In genomic region chr20:49631074-49631716, GRCh38 we compare ENCODE assay signal across 8 cellular contexts.
DNase-seq lines count a peak whose midpoint lies in the region; ATAC-seq, FAIRE-seq and TF ChIP-seq lines count a peak whose summit lies in the region.

No MANE protein-coding gene starts in this region.

- H4K5ac ChIP-seq in mesendoderm (ENCODE audit: low read length), result no peak overlapping the region

- no peaks in the 10 kb centered on the region for H3K79me1 ChIP-seq in mesendoderm (ENCODE audit: low read length)

- no peak overlapping the region for H4K8ac ChIP-seq in mesendoderm (ENCODE audit: low read depth, low read length)

- intact Hi-C loops in HCT116 (cut with micrococcal nuclease), result no loop called here

- H2BK5ac ChIP-seq in mesendoderm (ENCODE audit: low read length), result no peak overlapping the region

- no peak overlapping the region for H3K4me3 ChIP-seq in HCT116 (replicated peaks in 1 of 2; ENCODE audit: low read depth in 1 of 2, low read length in 2 of 2)
- H3K4me3 ChIP-seq in muscle layer of duodenum (ENCODE audit: low read depth in 1 of 2, low read length in 2 of 2), result no peak overlapping the region
- H3K4me3 ChIP-seq in mesendoderm (ENCODE audit: low read length), result no peak overlapping the region

- no peak overlapping the region for H2AK5ac ChIP-seq in mesendoderm (ENCODE audit: low read length)

- no peak overlapping the region for H3K18ac ChIP-seq in mesendoderm (ENCODE audit: low read length)

- no CpG with 5 or more reads among the region's 8 CpGs for WGBS in mesendoderm (ENCODE audit: extremely low coverage, insufficient coverage, low lambda C conversion rate)

- H3K4me2 ChIP-seq in HCT116 (ENCODE audit: low read length) (no peak overlapping the region), mesendoderm (ENCODE audit: low read length) (no peak overlapping the region)

- no peak for TF ChIP-seq POLR2A in GM12891 (IDR thresholded peaks at IDR 0.05; ENCODE audit: low read depth, low read length)
- no peak for TF ChIP-seq POLR2A in HCT116 (IDR thresholded peaks at IDR 0.05; ENCODE audit: borderline replicate concordance, extremely low read depth, insufficient read depth, insufficient read length)

- no peak overlapping the region for H3K4ac ChIP-seq in mesendoderm (ENCODE audit: low read depth, low read length)

- H3K56ac ChIP-seq in mesendoderm (ENCODE audit: low read length), result no peak overlapping the region

- H3K4me3 Mint-ChIP-seq in activated naive CD8-positive, alpha-beta T cell treated with anti-CD3 and anti-CD28 coated beads for 36 hours, result no peak overlapping the region

- peak; percentile 20 for ATAC-seq in HCT116

- H4K20me1 ChIP-seq in HCT116 (ENCODE audit: insufficient read depth), result no peaks in the 10 kb centered on the region

- FAIRE-seq in GM12891 (lab: Jason Lieb, UNC), result peak; percentile 20

- no peak overlapping the region for H2AFZ ChIP-seq in HCT116 (ENCODE audit: low read depth, low read length, poor library complexity, severe bottlenecking)

- TF ChIP-seq CTCF in HCT116 (IDR thresholded peaks at IDR 0.05 in 2 of 3, conservative IDR thresholded peaks at IDR 0.05 in 1 of 3; ENCODE audit: borderline replicate concordance in 1 of 3, insufficient read depth in 1 of 3, low read depth in 2 of 3, low read length in 2 of 3), result no peak

- H3K9me3 ChIP-seq in HCT116 (ENCODE audit: control insufficient read depth in 1 of 2, insufficient read depth in 1 of 2, low read depth in 1 of 2, low read length in 2 of 2) (no peaks in the 10 kb centered on the region), muscle layer of duodenum (ENCODE audit: control insufficient read depth in 1 of 2, low read length in 2 of 2) (peaks cover 0 to 4% of the 10 kb centered on the region in 2 donors)

- H2BK120ac ChIP-seq in mesendoderm (ENCODE audit: low read depth, low read length), result no peak overlapping the region

- H3K27ac ChIP-seq in HCT116 (ENCODE audit: low read depth, low read length) (no peak overlapping the region), muscle layer of duodenum (ENCODE audit: low read length) (peak overlapping the region; percentile 8), mesendoderm (ENCODE audit: low read depth, low read length) (no peak overlapping the region)

- BruUV-seq in HCT116 (replicated peaks; lab: Mats Ljungman, UMichigan), result no TSS peak

- no peaks in the 10 kb centered on the region for H3K27me3 Mint-ChIP-seq in activated naive CD8-positive, alpha-beta T cell treated with anti-CD3 and anti-CD28 coated beads for 36 hours

- POLR2A ChIA-PET in HCT116 (lab: Charles Lee), result no interaction called here

- RAD21 ChIA-PET in HCT116 (lab: Charles Lee; ENCODE audit: low non-redundant PET in 1 of 2, low total read pairs in 2 of 2, uncharacterized antibody in 2 of 2, unreplicated experiment in 2 of 2), result no interaction called here

- peaks cover 6% of the 10 kb centered on the region for H3K4me1 Mint-ChIP-seq in activated naive CD8-positive, alpha-beta T cell treated with anti-CD3 and anti-CD28 coated beads for 36 hours

- peaks cover 20 to 27% of the 10 kb centered on the region in 2 experiments for H3K36me3 ChIP-seq in HCT116 (ENCODE audit: control insufficient read depth in 1 of 2, insufficient read depth in 2 of 2, low read length in 2 of 2)
- H3K36me3 ChIP-seq in muscle layer of duodenum (ENCODE audit: control insufficient read depth in 1 of 2, insufficient read depth in 2 of 2, low read length in 2 of 2), result peaks cover 0 to 4% of the 10 kb centered on the region in 2 donors
- peaks cover 1% of the 10 kb centered on the region for H3K36me3 ChIP-seq in mesendoderm (ENCODE audit: control insufficient read depth, insufficient read depth, low read length)

- H3K36me3 Mint-ChIP-seq in activated naive CD8-positive, alpha-beta T cell treated with anti-CD3 and anti-CD28 coated beads for 36 hours, result peaks cover 9% of the 10 kb centered on the region

- peaks cover 0 to 4% of the 10 kb centered on the region in 2 experiments; a peak in 1 of 4 replicates for H3K4me1 ChIP-seq in HCT116 (ENCODE audit: control insufficient read depth in 1 of 2, insufficient read depth in 2 of 2, low read length in 2 of 2)
- H3K4me1 ChIP-seq in muscle layer of duodenum (ENCODE audit: control insufficient read depth in 1 of 2, insufficient read depth in 2 of 2, low read length in 2 of 2), result peaks cover 4 to 29% of the 10 kb centered on the region in 2 donors
- H3K4me1 ChIP-seq in mesendoderm (ENCODE audit: control insufficient read depth, low read depth, low read length), result no peaks in the 10 kb centered on the region

- H3K23ac ChIP-seq in mesendoderm (ENCODE audit: low read length), result no peak overlapping the region

- no peaks in the 10 kb centered on the region for H3K9me3 Mint-ChIP-seq in activated naive CD8-positive, alpha-beta T cell treated with anti-CD3 and anti-CD28 coated beads for 36 hours

- CTCF ChIA-PET in HCT116 (lab: Charles Lee), result no interaction called here

- DNase-seq in GM12891 (ENCODE audit: insufficient read length, low spot score) (no peak), HCT116 (ENCODE audit: low read depth, low spot score) (no peak), medulla oblongata (ENCODE audit: extremely low spot score) (no peak), mesendoderm (no peak), globus pallidus (ENCODE audit: low spot score) (no peak), DMS79 treated with DMSO at 0.1 percent for 48 hours (lab: John Stamatoyannopoulos, UW) (no peak)
- no peak for DNase-seq in activated naive CD8-positive, alpha-beta T cell treated with anti-CD3 and anti-CD28 coated beads for 36 hours

- no peaks in the 10 kb centered on the region for H3K9me2 ChIP-seq in HCT116 (ENCODE audit: insufficient read depth)

- peak overlapping the region; percentile 26 for H3K27ac Mint-ChIP-seq in activated naive CD8-positive, alpha-beta T cell treated with anti-CD3 and anti-CD28 coated beads for 36 hours

- H3K79me2 ChIP-seq in HCT116 (ENCODE audit: insufficient read depth, low read length) (no peaks in the 10 kb centered on the region), mesendoderm (ENCODE audit: control insufficient read depth, insufficient read depth, low read length) (no peaks in the 10 kb centered on the region)

- H2BK15ac ChIP-seq in mesendoderm (replicated peaks; ENCODE audit: low read depth), result no peak overlapping the region

- no peak overlapping the region for H3K9ac ChIP-seq in HCT116 (ENCODE audit: low read length)
- H3K9ac ChIP-seq in mesendoderm (ENCODE audit: low read length), result no peak overlapping the region

- H3K27me3 ChIP-seq in HCT116 (ENCODE audit: insufficient read depth, low read length) (no peaks in the 10 kb centered on the region), muscle layer of duodenum (ENCODE audit: low read depth, low read length) (no peaks in the 10 kb centered on the region), mesendoderm (ENCODE audit: insufficient read depth, low read length, poor library complexity) (no peaks in the 10 kb centered on the region)

- no peak for TF ChIP-seq RAD21 in HCT116 (IDR thresholded peaks at IDR 0.05; ENCODE audit: low read depth)

TF ChIP-seq in GM12891, 5 proteins besides CTCF, POLR2A, EP300 and RAD21:
- TF ChIP-seq PAX5 (IDR thresholded peaks at IDR 0.05; ENCODE audit: insufficient read depth, low read length, severe bottlenecking) (no peak), POU2F2 (IDR thresholded peaks at IDR 0.05; ENCODE audit: low read depth, low read length) (no peak), TAF1 (IDR thresholded peaks at IDR 0.05; ENCODE audit: low read depth, low read length) (no peak), SPI1 (IDR thresholded peaks at IDR 0.05; ENCODE audit: low read depth, low read length) (no peak), POLR2AphosphoS5 (IDR thresholded peaks at IDR 0.05; ENCODE audit: low read depth, low read length) (no peak)

TF ChIP-seq in HCT116, 20 proteins besides CTCF, POLR2A, EP300 and RAD21:
- TF ChIP-seq ZFX (IDR thresholded peaks at IDR 0.05), result no peak
- TF ChIP-seq POLR2AphosphoS5 (IDR thresholded peaks at IDR 0.05; ENCODE audit: low read depth, low read length), result no peak
- TF ChIP-seq EZH2phosphoT487 (IDR thresholded peaks at IDR 0.05; ENCODE audit: borderline replicate concordance), result no peak
- TF ChIP-seq ZNF274 (IDR thresholded peaks at IDR 0.05; ENCODE audit: low read depth, low read length), result no peak
- no peak for TF ChIP-seq MAX (IDR thresholded peaks at IDR 0.05)
- TF ChIP-seq SRF (IDR thresholded peaks at IDR 0.05; ENCODE audit: low read depth), result no peak
- no peak for TF ChIP-seq SIN3A (IDR thresholded peaks at IDR 0.05; ENCODE audit: low read depth)
TF ChIP-seq in HCT116: peak in this region for 0.
